In the genomic region with DNA sequence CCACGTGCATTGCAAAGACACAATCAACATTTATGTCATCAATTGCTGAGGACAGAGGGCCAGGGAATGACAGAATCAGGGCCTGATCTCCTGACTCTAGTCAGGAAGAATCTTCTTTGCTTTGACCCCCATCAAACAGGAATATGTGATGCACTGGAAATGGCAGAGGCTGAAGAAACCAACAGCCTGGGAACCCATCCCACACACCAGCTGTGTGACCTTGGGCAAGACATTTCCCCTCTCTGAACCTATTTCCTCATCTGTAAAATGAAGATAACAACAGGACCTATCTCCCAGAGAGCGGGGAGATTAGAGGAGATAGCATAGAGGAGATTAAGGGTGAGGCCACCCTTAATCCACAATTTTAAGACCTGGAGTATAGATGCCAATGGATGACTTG, we compare ENCODE assay signal across 1 cellular context.
A peak's percentile ranks its signal among the peaks of the same experiment; 100 is the strongest.
TF ChIP-seq lines count a peak whose summit lies in the region.

No MANE protein-coding gene starts in this region.

TF ChIP-seq in HepG2, 621 proteins besides CTCF, POLR2A, EP300 and RAD21:
- TF ChIP-seq TARDBP (CRISPR knock-in tag; IDR thresholded peaks at IDR 0.05) (no peak), ADNP (CRISPR knock-in tag; IDR thresholded peaks at IDR 0.05) (0 out of 2 replicates have a peak, but pooled peaks have one; percentile 46), ZC3H13 (CRISPR knock-in tag; IDR thresholded peaks at IDR 0.05) (0 out of 2 replicates have a peak, but pooled peaks have one; percentile 14), REPIN1 (CRISPR knock-in tag; IDR thresholded peaks at IDR 0.05; ENCODE audit: borderline replicate concordance, low read depth) (peak; percentile 35; the same call in 1 of the 2 replicates), GLI4 (CRISPR knock-in tag; IDR thresholded peaks at IDR 0.05; ENCODE audit: borderline replicate concordance) (0 out of 2 replicates have a peak, but pooled peaks have one; percentile 18), ZNF768 (CRISPR knock-in tag; IDR thresholded peaks at IDR 0.05) (peak; percentile 94; the same call in 1 of the 2 replicates), SALL2 (CRISPR knock-in tag; IDR thresholded peaks at IDR 0.05) (0 out of 2 replicates have a peak, but pooled peaks have one; percentile 24), ZZZ3 (CRISPR knock-in tag; IDR thresholded peaks at IDR 0.05; ENCODE audit: borderline replicate concordance) (0 out of 2 replicates have a peak, but pooled peaks have one; percentile 6), RBM22 (optimal IDR thresholded peaks at IDR 0.05; ENCODE audit: low read length) (peak; percentile 76), SMC3 (IDR thresholded peaks at IDR 0.05; ENCODE audit: low read length) (no peak), SKI (IDR thresholded peaks at IDR 0.05; ENCODE audit: partially characterized antibody) (no peak), ZNF274 (CRISPR knock-in tag; IDR thresholded peaks at IDR 0.05) (peak; percentile 41; the same call in 1 of the 2 replicates), ZMYM3 (CRISPR knock-in tag; IDR thresholded peaks at IDR 0.05) (peak; percentile 83; the same call in 1 of the 2 replicates), DNMT1 (CRISPR knock-in tag; IDR thresholded peaks at IDR 0.05) (0 out of 2 replicates have a peak, but pooled peaks have one; percentile 55), ZNF33B (CRISPR knock-in tag; IDR thresholded peaks at IDR 0.05) (0 out of 2 replicates have a peak, but pooled peaks have one; percentile 13), POLR2AphosphoS5 (IDR thresholded peaks at IDR 0.05; ENCODE audit: low read depth, low read length) (peak; percentile 37; the same call in 1 of the 2 replicates), ZNF552 (CRISPR knock-in tag; IDR thresholded peaks at IDR 0.05; ENCODE audit: borderline replicate concordance) (peak; percentile 54; the same call in 1 of the 2 replicates), ZNF572 (CRISPR knock-in tag; IDR thresholded peaks at IDR 0.05) (peak; percentile 16; the same call in 1 of the 2 replicates)
- TF ChIP-seq, protein P1, sequence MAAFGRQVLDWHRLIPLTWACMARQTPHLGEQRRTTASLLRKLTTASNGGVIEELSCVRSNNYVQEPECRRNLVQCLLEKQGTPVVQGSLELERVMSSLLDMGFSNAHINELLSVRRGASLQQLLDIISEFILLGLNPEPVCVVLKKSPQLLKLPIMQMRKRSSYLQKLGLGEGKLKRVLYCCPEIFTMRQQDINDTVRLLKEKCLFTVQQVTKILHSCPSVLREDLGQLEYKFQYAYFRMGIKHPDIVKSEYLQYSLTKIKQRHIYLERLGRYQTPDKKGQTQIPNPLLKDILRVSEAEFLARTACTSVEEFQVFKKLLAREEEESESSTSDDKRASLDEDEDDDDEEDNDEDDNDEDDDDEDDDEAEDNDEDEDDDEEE (CRISPR knock-in tag; IDR thresholded peaks at IDR 0.05), result 0 out of 2 replicates have a peak, but pooled peaks have one; percentile 32
- TF ChIP-seq, protein P2, sequence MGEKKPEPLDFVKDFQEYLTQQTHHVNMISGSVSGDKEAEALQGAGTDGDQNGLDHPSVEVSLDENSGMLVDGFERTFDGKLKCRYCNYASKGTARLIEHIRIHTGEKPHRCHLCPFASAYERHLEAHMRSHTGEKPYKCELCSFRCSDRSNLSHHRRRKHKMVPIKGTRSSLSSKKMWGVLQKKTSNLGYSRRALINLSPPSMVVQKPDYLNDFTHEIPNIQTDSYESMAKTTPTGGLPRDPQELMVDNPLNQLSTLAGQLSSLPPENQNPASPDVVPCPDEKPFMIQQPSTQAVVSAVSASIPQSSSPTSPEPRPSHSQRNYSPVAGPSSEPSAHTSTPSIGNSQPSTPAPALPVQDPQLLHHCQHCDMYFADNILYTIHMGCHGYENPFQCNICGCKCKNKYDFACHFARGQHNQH (CRISPR knock-in tag; IDR thresholded peaks at IDR 0.05), result no peak
- TF ChIP-seq, protein P3, sequence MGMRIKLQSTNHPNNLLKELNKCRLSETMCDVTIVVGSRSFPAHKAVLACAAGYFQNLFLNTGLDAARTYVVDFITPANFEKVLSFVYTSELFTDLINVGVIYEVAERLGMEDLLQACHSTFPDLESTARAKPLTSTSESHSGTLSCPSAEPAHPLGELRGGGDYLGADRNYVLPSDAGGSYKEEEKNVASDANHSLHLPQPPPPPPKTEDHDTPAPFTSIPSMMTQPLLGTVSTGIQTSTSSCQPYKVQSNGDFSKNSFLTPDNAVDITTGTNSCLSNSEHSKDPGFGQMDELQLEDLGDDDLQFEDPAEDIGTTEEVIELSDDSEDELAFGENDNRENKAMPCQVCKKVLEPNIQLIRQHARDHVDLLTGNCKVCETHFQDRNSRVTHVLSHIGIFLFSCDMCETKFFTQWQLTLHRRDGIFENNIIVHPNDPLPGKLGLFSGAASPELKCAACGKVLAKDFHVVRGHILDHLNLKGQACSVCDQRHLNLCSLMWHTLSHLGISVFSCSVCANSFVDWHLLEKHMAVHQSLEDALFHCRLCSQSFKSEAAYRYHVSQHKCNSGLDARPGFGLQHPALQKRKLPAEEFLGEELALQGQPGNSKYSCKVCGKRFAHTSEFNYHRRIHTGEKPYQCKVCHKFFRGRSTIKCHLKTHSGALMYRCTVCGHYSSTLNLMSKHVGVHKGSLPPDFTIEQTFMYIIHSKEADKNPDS (CRISPR knock-in tag; IDR thresholded peaks at IDR 0.05), result no peak
- TF ChIP-seq, protein P4, sequence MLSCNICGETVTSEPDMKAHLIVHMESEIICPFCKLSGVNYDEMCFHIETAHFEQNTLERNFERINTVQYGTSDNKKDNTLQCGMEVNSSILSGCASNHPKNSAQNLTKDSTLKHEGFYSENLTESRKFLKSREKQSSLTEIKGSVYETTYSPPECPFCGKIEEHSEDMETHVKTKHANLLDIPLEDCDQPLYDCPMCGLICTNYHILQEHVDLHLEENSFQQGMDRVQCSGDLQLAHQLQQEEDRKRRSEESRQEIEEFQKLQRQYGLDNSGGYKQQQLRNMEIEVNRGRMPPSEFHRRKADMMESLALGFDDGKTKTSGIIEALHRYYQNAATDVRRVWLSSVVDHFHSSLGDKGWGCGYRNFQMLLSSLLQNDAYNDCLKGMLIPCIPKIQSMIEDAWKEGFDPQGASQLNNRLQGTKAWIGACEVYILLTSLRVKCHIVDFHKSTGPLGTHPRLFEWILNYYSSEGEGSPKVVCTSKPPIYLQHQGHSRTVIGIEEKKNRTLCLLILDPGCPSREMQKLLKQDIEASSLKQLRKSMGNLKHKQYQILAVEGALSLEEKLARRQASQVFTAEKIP (CRISPR knock-in tag; IDR thresholded peaks at IDR 0.05; ENCODE audit: borderline replicate concordance), result no peak
- TF ChIP-seq, protein P5, sequence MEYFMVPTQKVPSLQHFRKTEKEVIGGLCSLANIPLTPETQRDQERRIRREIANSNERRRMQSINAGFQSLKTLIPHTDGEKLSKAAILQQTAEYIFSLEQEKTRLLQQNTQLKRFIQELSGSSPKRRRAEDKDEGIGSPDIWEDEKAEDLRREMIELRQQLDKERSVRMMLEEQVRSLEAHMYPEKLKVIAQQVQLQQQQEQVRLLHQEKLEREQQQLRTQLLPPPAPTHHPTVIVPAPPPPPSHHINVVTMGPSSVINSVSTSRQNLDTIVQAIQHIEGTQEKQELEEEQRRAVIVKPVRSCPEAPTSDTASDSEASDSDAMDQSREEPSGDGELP (IDR thresholded peaks at IDR 0.05; ENCODE audit: borderline replicate concordance, low read depth), result 0 out of 2 replicates have a peak, but pooled peaks have one; percentile 7
- TF ChIP-seq, protein P6, sequence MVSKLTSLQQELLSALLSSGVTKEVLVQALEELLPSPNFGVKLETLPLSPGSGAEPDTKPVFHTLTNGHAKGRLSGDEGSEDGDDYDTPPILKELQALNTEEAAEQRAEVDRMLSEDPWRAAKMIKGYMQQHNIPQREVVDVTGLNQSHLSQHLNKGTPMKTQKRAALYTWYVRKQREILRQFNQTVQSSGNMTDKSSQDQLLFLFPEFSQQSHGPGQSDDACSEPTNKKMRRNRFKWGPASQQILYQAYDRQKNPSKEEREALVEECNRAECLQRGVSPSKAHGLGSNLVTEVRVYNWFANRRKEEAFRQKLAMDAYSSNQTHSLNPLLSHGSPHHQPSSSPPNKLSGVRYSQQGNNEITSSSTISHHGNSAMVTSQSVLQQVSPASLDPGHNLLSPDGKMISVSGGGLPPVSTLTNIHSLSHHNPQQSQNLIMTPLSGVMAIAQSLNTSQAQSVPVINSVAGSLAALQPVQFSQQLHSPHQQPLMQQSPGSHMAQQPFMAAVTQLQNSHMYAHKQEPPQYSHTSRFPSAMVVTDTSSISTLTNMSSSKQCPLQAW (CRISPR knock-in tag; IDR thresholded peaks at IDR 0.05), result 0 out of 2 replicates have a peak, but pooled peaks have one; percentile 11
